13 cellular contexts compared by ENCODE assay signal in the genomic region with DNA sequence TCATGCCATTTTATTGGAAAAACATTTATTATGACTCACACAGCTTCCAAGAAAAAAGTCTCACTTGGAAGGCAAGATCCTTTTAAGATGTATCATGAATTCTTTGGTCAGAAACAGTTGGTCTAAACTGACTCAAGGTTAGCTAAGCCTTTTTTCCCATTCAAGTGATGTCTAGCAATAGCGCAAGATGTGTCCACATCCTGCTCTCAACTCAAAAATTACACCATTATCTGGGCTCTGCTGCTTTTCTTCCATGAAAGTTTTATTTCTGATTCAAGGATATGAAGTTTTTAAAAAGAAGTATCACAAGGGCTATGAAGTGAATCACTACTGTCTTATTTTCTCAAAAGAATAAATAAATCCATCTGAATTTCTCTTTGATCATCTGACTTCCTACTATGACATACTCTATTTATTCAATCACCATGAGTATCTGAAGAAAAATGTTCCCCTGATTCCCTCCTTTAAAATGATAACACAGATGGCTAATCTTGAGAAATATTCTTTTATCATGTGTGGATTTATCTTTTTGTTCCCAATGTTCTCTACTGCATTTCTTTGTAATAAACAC.
A peak's percentile ranks its signal among the peaks of the same experiment; 100 is the strongest.
DNase-seq lines count a peak whose midpoint lies in the region; ATAC-seq, FAIRE-seq and TF ChIP-seq lines count a peak whose summit lies in the region.
"Had no signal": no experiment of that assay in that cellular context is flagged by ENCODE, and none has a peak within 500 bp of the region (broad histone marks: within the 10 kb centered on the region; RNA-seq: fewer than 3 reads in every experiment).

No MANE protein-coding gene starts in this region.

- peak overlapping the region; percentile 48 for H3K9ac ChIP-seq in adipocyte (ENCODE audit: low read length)

- DNase-seq in H54 (ENCODE audit: insufficient read length, low spot score) (peak; percentile 19), adipocyte (ENCODE audit: low read depth) (peak; percentile 78), foreskin keratinocyte (peak; percentile 87 to 94), SW 1271 (lab: John Stamatoyannopoulos, UW) (no peak), SKM-1 (lab: John Stamatoyannopoulos, UW; ENCODE audit: unreplicated experiment) (no peak), head of caudate nucleus (no peak)
- no peak for DNase-seq in effector memory CD4-positive, alpha-beta T cell
- DNase-seq: hippocampal formation, midbrain, NCI-H1436, small intestine had no signal

- H3K4me3 ChIP-seq in ACC112 (ENCODE audit: low read depth, low read length) (peak overlapping the region; percentile 69), adipocyte (ENCODE audit: low read length) (peak overlapping the region; percentile 62)
- H3K4me3 ChIP-seq in effector memory CD4-positive, alpha-beta T cell (ENCODE audit: insufficient read depth, low read depth, low read length, poor library complexity, severe bottlenecking): no peak overlapping the region

- no peaks in the 10 kb centered on the region for H3K79me2 ChIP-seq in ACC112 (ENCODE audit: control insufficient read depth, insufficient read depth, low read length, unreplicated experiment)

- intact Hi-C loops in head of caudate nucleus (cut with DNase I): no loop called here

- peak; percentile 91 for ATAC-seq in foreskin keratinocyte

- FAIRE-seq in H54 (lab: Jason Lieb, UNC): peak; percentile 64
- FAIRE-seq: TTC549 had no signal

- no peak for TF ChIP-seq POLR2A in H54 (IDR thresholded peaks at IDR 0.05; ENCODE audit: low read depth, low read length)

- H3K27me3 ChIP-seq in ACC112 (ENCODE audit: insufficient read depth, low read length) (no peaks in the 10 kb centered on the region), adipocyte (replicated peaks; ENCODE audit: control insufficient read depth, insufficient read depth, low read length) (no peaks in the 10 kb centered on the region), foreskin keratinocyte (no peaks in the 10 kb centered on the region)
- no peaks in the 10 kb centered on the region for H3K27me3 ChIP-seq in effector memory CD4-positive, alpha-beta T cell (replicated peaks; ENCODE audit: control insufficient read depth, insufficient read depth, low read length, poor library complexity, severe bottlenecking)

- H3K27ac ChIP-seq in ACC112 (ENCODE audit: low read depth, low read length) (peak overlapping the region; percentile 99), foreskin keratinocyte (peak overlapping the region; percentile 80)
- no peak overlapping the region for H3K27ac ChIP-seq in effector memory CD4-positive, alpha-beta T cell (ENCODE audit: insufficient read depth, low read length, poor library complexity, severe bottlenecking)

- peak overlapping the region; percentile 64 for H2AFZ ChIP-seq in ACC112 (ENCODE audit: low read length, unreplicated experiment)

- no peaks in the 10 kb centered on the region for H3K9me3 ChIP-seq in adipocyte (ENCODE audit: control insufficient read depth, low read length)
- H3K9me3 ChIP-seq in effector memory CD4-positive, alpha-beta T cell (ENCODE audit: control insufficient read depth, low read length): no peaks in the 10 kb centered on the region

- no peak for TF ChIP-seq CTCF in foreskin keratinocyte (conservative IDR thresholded peaks at IDR 0.05)

- H3K4me1 ChIP-seq in ACC112 (ENCODE audit: control insufficient read depth, insufficient read depth, low read length, unreplicated experiment) (peaks cover 19% of the 10 kb centered on the region), adipocyte (ENCODE audit: control insufficient read depth, insufficient read depth, low read length) (peaks cover 17% of the 10 kb centered on the region), foreskin keratinocyte (peaks cover 23% of the 10 kb centered on the region)
- H3K4me1 ChIP-seq in effector memory CD4-positive, alpha-beta T cell (ENCODE audit: control insufficient read depth, insufficient read depth, low read length, poor library complexity, severe bottlenecking): no peaks in the 10 kb centered on the region

- no peaks in the 10 kb centered on the region for H3K36me3 ChIP-seq in ACC112 (ENCODE audit: insufficient read depth, low read length)
- H3K36me3 ChIP-seq in adipocyte (ENCODE audit: control insufficient read depth, insufficient read depth, low read length, severe bottlenecking): no peaks in the 10 kb centered on the region
- no peaks in the 10 kb centered on the region for H3K36me3 ChIP-seq in effector memory CD4-positive, alpha-beta T cell (ENCODE audit: control insufficient read depth, insufficient read depth, low read length)

Comparison
In these comparisons a context has a peak if more than half of its experiments do, and no peak if none do; other contexts are left out.
1. DNase-seq: peak in H54 (single experiment), adipocyte (single experiment) and foreskin keratinocyte (2 of 2); none in SW 1271 (0 of 2), SKM-1 (single experiment), effector memory CD4-positive, alpha-beta T cell (0 of 3) and head of caudate nucleus (0 of 42).